In genomic region chr19:11539495-11540365, GRCh38 we compare ENCODE assay signal across 1 cellular context.
A peak's percentile ranks its signal among the peaks of the same experiment; 100 is the strongest.
TF ChIP-seq lines count a peak whose summit lies in the region.

No MANE protein-coding gene starts in this region.

TF ChIP-seq in K562, 482 proteins besides CTCF, POLR2A, EP300 and RAD21 (continued from another document and continues in another):
- no peak for TF ChIP-seq ZNF639 (CRISPR knock-in tag; conservative IDR thresholded peaks at IDR 0.05 in 1 of 2, IDR thresholded peaks at IDR 0.05 in 1 of 2)
- TF ChIP-seq KLF16 (IDR thresholded peaks at IDR 0.05): no peak
- no peak for TF ChIP-seq NBN (IDR thresholded peaks at IDR 0.05; ENCODE audit: low read depth)
- no peak for TF ChIP-seq HEY1 (CRISPR knock-in tag; IDR thresholded peaks at IDR 0.05; ENCODE audit: borderline replicate concordance)
- no peak for TF ChIP-seq ELF1 (tag; IDR thresholded peaks at IDR 0.05)
- no peak for TF ChIP-seq TFAM (CRISPR knock-in tag; conservative IDR thresholded peaks at IDR 0.05)
- no peak for TF ChIP-seq FOXO4 (CRISPR knock-in tag; IDR thresholded peaks at IDR 0.05)
- TF ChIP-seq ZNF561 (CRISPR knock-in tag; conservative IDR thresholded peaks at IDR 0.05): no peak
- no peak for TF ChIP-seq CC2D1A (IDR thresholded peaks at IDR 0.05)
- no peak for TF ChIP-seq CREB5 (CRISPR knock-in tag; IDR thresholded peaks at IDR 0.05)
- TF ChIP-seq ATF1 (CRISPR knock-in tag; IDR thresholded peaks at IDR 0.05): no peak
- no peak for TF ChIP-seq ATF1 (tag; IDR thresholded peaks at IDR 0.05)
- no peak for TF ChIP-seq CHD7 (IDR thresholded peaks at IDR 0.05; ENCODE audit: low read depth, low read length)
- no peak for TF ChIP-seq NR1H2 (CRISPR knock-in tag; IDR thresholded peaks at IDR 0.05)
- TF ChIP-seq CHD4 (IDR thresholded peaks at IDR 0.05; ENCODE audit: insufficient read depth, insufficient replicate concordance, low read depth, low read length, poor library complexity, severe bottlenecking): no peak
- TF ChIP-seq ZNF740 (CRISPR knock-in tag; IDR thresholded peaks at IDR 0.05): peak; percentile 48; the same call in 1 of the 2 replicates
- no peak; a peak in 1 of 4 replicates for TF ChIP-seq ZNF740 (tag; IDR thresholded peaks at IDR 0.05)
- TF ChIP-seq NCOA1 (IDR thresholded peaks at IDR 0.05; ENCODE audit: low read depth): no peak
- TF ChIP-seq DNMT1 (IDR thresholded peaks at IDR 0.05): no peak
- no peak for TF ChIP-seq CREB1 (IDR thresholded peaks at IDR 0.05)
- no peak for TF ChIP-seq CREB1 (CRISPR knock-in tag; IDR thresholded peaks at IDR 0.05)
- TF ChIP-seq PTRF (tag; IDR thresholded peaks at IDR 0.05): no peak
- TF ChIP-seq CCNT2 (IDR thresholded peaks at IDR 0.05; ENCODE audit: borderline replicate concordance, extremely low read depth, insufficient read length, low read depth, low read length): no peak
- peak in 1 of 2 experiments; percentile 68; a peak in 2 of 4 replicates for TF ChIP-seq RCOR1 (IDR thresholded peaks at IDR 0.05; ENCODE audit: borderline replicate concordance in 1 of 2, low read depth in 2 of 2, low read length in 2 of 2)
- TF ChIP-seq SP1 (CRISPR knock-in tag; IDR thresholded peaks at IDR 0.05): 0 out of 2 replicates have a peak, but pooled peaks have one; percentile 6
- 0 out of 2 replicates have a peak, but pooled peaks have one; percentile 5 for TF ChIP-seq MYC (IDR thresholded peaks at IDR 0.05; ENCODE audit: low read depth, low read length)
- no peak for TF ChIP-seq MYC (CRISPR knock-in tag; IDR thresholded peaks at IDR 0.05; ENCODE audit: borderline replicate concordance, low read depth)
- no peak for TF ChIP-seq KDM2B (CRISPR knock-in tag; IDR thresholded peaks at IDR 0.05)
- no peak for TF ChIP-seq THAP12 (CRISPR knock-in tag; IDR thresholded peaks at IDR 0.05)
- no peak for TF ChIP-seq FOXK2 (conservative IDR thresholded peaks at IDR 0.05 in 1 of 2, IDR thresholded peaks at IDR 0.05 in 1 of 2; ENCODE audit: low read depth in 2 of 2)
- no peak for TF ChIP-seq FOS (IDR thresholded peaks at IDR 0.05; ENCODE audit: extremely low read depth, insufficient read length)
- no peak for TF ChIP-seq GMEB1 (CRISPR knock-in tag; IDR thresholded peaks at IDR 0.05)
- TF ChIP-seq TGIF2 (CRISPR knock-in tag; IDR thresholded peaks at IDR 0.05): no peak
- TF ChIP-seq CLOCK (CRISPR knock-in tag; IDR thresholded peaks at IDR 0.05; ENCODE audit: borderline replicate concordance): no peak
- TF ChIP-seq ZKSCAN3 (CRISPR knock-in tag; IDR thresholded peaks at IDR 0.05): no peak
- no peak for TF ChIP-seq FIP1L1 (IDR thresholded peaks at IDR 0.05; ENCODE audit: low read depth, low read length, poor library complexity, severe bottlenecking)
